Comparison of ENCODE assay signal across 8 cellular contexts in genomic region chr19:17747205-17748098, GRCh38. TPM values are rescaled to one million over a fixed set of nuclear protein-coding genes. Genes with fewer than 3 reads are reported as not detected.
DNase-seq lines count a peak whose midpoint lies in the region; ATAC-seq, FAIRE-seq and TF ChIP-seq lines count a peak whose summit lies in the region.

No MANE protein-coding gene starts in this region.

- H2AFZ ChIP-seq in OCI-LY7 (ENCODE audit: low read length), result peak overlapping the region; percentile 57; the same call in 1 of the 2 replicates

- peaks cover 1% of the 10 kb centered on the region for H3K36me3 ChIP-seq in OCI-LY7 (ENCODE audit: insufficient read depth, low read length)
- no peaks in the 10 kb centered on the region for H3K36me3 ChIP-seq in mucosa of descending colon (ENCODE audit: low read depth)

- DNase-seq in D721Med (ENCODE audit: insufficient read length, low spot score) (peak; percentile 98), OCI-LY7 (ENCODE audit: low spot score) (peak; percentile 99), activated T-cell treated with anti-CD3 and anti-CD28 coated beads for 4 hours (peak; percentile 87), epithelial cell of proximal tubule (ENCODE audit: low read depth) (peak; percentile 33), mucosa of descending colon (peak; percentile 92 to 97 (median 94))
- peak; percentile 86 to 89 for DNase-seq in stimulated activated CD8-positive, alpha-beta memory T cell treated with anti-CD3 and anti-CD28 coated beads, Interleukin-4, amount 100 ng/mL, for 1 hour (ENCODE audit: low read depth in 2 of 2, low spot score in 1 of 2)

- H3K9me2 ChIP-seq in OCI-LY7 (ENCODE audit: insufficient read depth, low read length), result no peaks in the 10 kb centered on the region

- peak overlapping the region; percentile 64 to 93 (median 71) for H3K27ac Mint-ChIP-seq in IgD-negative memory B cell

- peak overlapping the region; percentile 61 to 94 (median 83) for H3K4me3 Mint-ChIP-seq in IgD-negative memory B cell

- no peaks in the 10 kb centered on the region for H3K27me3 Mint-ChIP-seq in IgD-negative memory B cell

- intact Hi-C loops in OCI-LY7 (cut with micrococcal nuclease; ENCODE audit: unreplicated experiment), result no loop called here
- intact Hi-C loops in mucosa of descending colon (cut with DNase I, micrococcal nuclease), result no loop called here

- H3K36me3 Mint-ChIP-seq in IgD-negative memory B cell, result no peaks in the 10 kb centered on the region

- H3K4me1 ChIP-seq in OCI-LY7 (ENCODE audit: insufficient read depth, low read length, poor library complexity, severe bottlenecking), result peaks cover 49% of the 10 kb centered on the region
- H3K4me1 ChIP-seq in mucosa of descending colon (ENCODE audit: low read depth), result peaks cover 12% of the 10 kb centered on the region

- peak overlapping the region; percentile 82 for H3K4me2 ChIP-seq in OCI-LY7 (ENCODE audit: low read length)

- no peak for FAIRE-seq in D721Med (lab: Jason Lieb, UNC)

- peaks cover 29 to 38% (median 34%) of the 10 kb centered on the region in 3 donors for H3K4me1 Mint-ChIP-seq in IgD-negative memory B cell

- H3K9me3 ChIP-seq in OCI-LY7 (ENCODE audit: low read length), result no peaks in the 10 kb centered on the region
- H3K9me3 ChIP-seq in mucosa of descending colon, result no peaks in the 10 kb centered on the region

- no TSS peak for BruUV-seq in OCI-LY7 (replicated peaks; lab: Mats Ljungman, UMichigan)

- H3K4me3 ChIP-seq in OCI-LY7 (ENCODE audit: low read depth, low read length, poor library complexity, severe bottlenecking) (peak overlapping the region; percentile 74), epithelial cell of proximal tubule (ENCODE audit: low read depth, low read length) (peak overlapping the region; percentile 51), mucosa of descending colon (no peak overlapping the region)

- peaks cover 40% of the 10 kb centered on the region for H3K79me2 ChIP-seq in OCI-LY7 (ENCODE audit: insufficient read depth, low read depth, low read length)

- H4K20me1 ChIP-seq in OCI-LY7 (ENCODE audit: insufficient read depth, low read length), result no peaks in the 10 kb centered on the region

- no peaks in the 10 kb centered on the region for H3K9me3 Mint-ChIP-seq in IgD-negative memory B cell

- TF ChIP-seq CTCF in D721Med (IDR thresholded peaks at IDR 0.05; ENCODE audit: insufficient read depth, missing control alignments) (no peak), OCI-LY7 (conservative IDR thresholded peaks at IDR 0.05; ENCODE audit: low read length) (no peak), epithelial cell of proximal tubule (conservative IDR thresholded peaks at IDR 0.05; ENCODE audit: low read depth, low read length) (no peak), mucosa of descending colon (IDR thresholded peaks at IDR 0.05) (no peak)

- POLR2A ChIA-PET in OCI-LY7 (lab: Charles Lee), result interaction anchor here (1.0 kb wide), 1 partner anchor 9 kb away, joined by 3 read pairs; no protein-coding TSS in a partner anchor

- peak; percentile 60 for ATAC-seq in GM21528 (IDR thresholded peaks at IDR 0.05; ENCODE audit: low FRiP score, unreplicated experiment)
- peak; percentile 97 for ATAC-seq in mucosa of descending colon

- H3K27ac ChIP-seq in OCI-LY7 (ENCODE audit: low read depth, low read length, poor library complexity, severe bottlenecking), result peak overlapping the region; percentile 93

- CTCF ChIA-PET in OCI-LY7 (lab: Charles Lee; ENCODE audit: unreplicated experiment), result interaction anchor here (1.1 kb wide), 1 partner anchor 19 kb away, joined by 3 read pairs; no protein-coding TSS in a partner anchor

RNA-seq across cellular contexts. Expression of gene FCHO1, which starts 3.8 kb away (rescaled TPM):
- polyA plus RNA-seq in IgD-negative memory B cell, result 42.4 TPM
- 80.6 and 85.6 TPM in 2 replicates for total RNA-seq in OCI-LY7 (2014; rRNA removed; shearing (Covaris generic))
- 107 and 115 TPM in 2 replicates for total RNA-seq in OCI-LY7 (2022)
- 4.2 and 18.0 TPM in 2 replicates for total RNA-seq in epithelial cell of proximal tubule
- 1 to 10 TPM; 3.4 to 4.4 (median 4.2) TPM for total RNA-seq in mucosa of descending colon

RNA-seq across cellular contexts. Expression of gene MAP1S, which starts 28.2 kb away (rescaled TPM):
- 50.3 TPM for polyA plus RNA-seq in IgD-negative memory B cell
- total RNA-seq in OCI-LY7 (2014; rRNA removed; shearing (Covaris generic)), result 11.5 and 31.6 TPM in 2 replicates
- total RNA-seq in OCI-LY7 (2022), result 53.1 and 61.1 TPM in 2 replicates
- 48.8 and 50.6 TPM in 2 replicates for total RNA-seq in epithelial cell of proximal tubule
- total RNA-seq in mucosa of descending colon, result 10 to 100 TPM; 42.2 to 57.2 (median 44.7) TPM

RNA-seq across cellular contexts. Expression of gene B3GNT3, which starts 47.5 kb away (rescaled TPM):
- not detected for polyA plus RNA-seq in IgD-negative memory B cell
- not detected in 2 replicates for total RNA-seq in OCI-LY7 (2014; rRNA removed; shearing (Covaris generic))
- total RNA-seq in OCI-LY7 (2022) (not detected in 2 replicates), epithelial cell of proximal tubule (11.1 and 17.3 TPM in 2 replicates), mucosa of descending colon (100 to 1,000 TPM in 2 of 3 donors, 10 to 100 TPM in 1; 77.6 to 205 (median 189) TPM)

RNA-seq across cellular contexts. Expression of gene UNC13A, which starts 59.3 kb away (rescaled TPM):
- not detected for polyA plus RNA-seq in IgD-negative memory B cell
- total RNA-seq in OCI-LY7 (2014; rRNA removed; shearing (Covaris generic)), result 0.80 and 0.92 TPM in 2 replicates
- total RNA-seq in OCI-LY7 (2022) (0.72 and 0.76 TPM in 2 replicates), epithelial cell of proximal tubule (0.06 TPM in 1 of 2 replicates, not detected in the other), mucosa of descending colon (under 1 TPM; 0.53 to 0.85 (median 0.72) TPM)

Comparison
In these comparisons a context has a peak if more than half of its experiments do, and no peak if none do; other contexts are left out.
1. DNase-seq: peak in every context shown above with its lines; median percentile 99 in OCI-LY7; 98 in D721Med; 94 in mucosa of descending colon; 88 in stimulated activated CD8-positive, alpha-beta memory T cell treated with anti-CD3 and anti-CD28 coated beads, Interleukin-4, amount 100 ng/mL, for 1 hour; 87 in activated T-cell treated with anti-CD3 and anti-CD28 coated beads for 4 hours; 33 in epithelial cell of proximal tubule.
2. RNA of gene B3GNT3, which starts 47.5 kb away (total RNA-seq): 77.6 to 205 TPM in mucosa of descending colon and 11.1 to 17.3 TPM in epithelial cell of proximal tubule; not detected in OCI-LY7; every median in the first group is over 10 times any median in the second.